Comparison of ENCODE assay signal across 17 cellular contexts in genomic region chr2:128633501-128633900, GRCh38.
DNase-seq lines count a peak whose midpoint lies in the region; ATAC-seq and TF ChIP-seq lines count a peak whose summit lies in the region.
"Had no signal": no experiment of that assay in that cellular context is flagged by ENCODE, and none has a peak within 500 bp of the region (broad histone marks: within the 10 kb centered on the region; RNA-seq: fewer than 3 reads in every experiment).

No MANE protein-coding gene starts in this region.

- H3K4me1 ChIP-seq in mammary epithelial cell (ENCODE audit: insufficient read depth, low read length) = no peaks in the 10 kb centered on the region
- H3K4me1 ChIP-seq in upper lobe of right lung = no peaks in the 10 kb centered on the region

- POLR2A ChIA-PET in MCF 10A (lab: Yijun Ruan, JAX) = no interaction called here
- POLR2A ChIA-PET in activated CD4-positive, alpha-beta memory T cell treated with anti-CD3 and anti-CD28 coated beads for 36 hours (lab: Charles Lee) = no interaction called here

- dilution Hi-C loops in mammary epithelial cell (cut with HindIII; ENCODE audit: low sequenced_read_pairs) = no loop called here

- H3K27ac ChIP-seq in mammary epithelial cell (ENCODE audit: insufficient read depth, low read depth, low read length) (no peak overlapping the region), upper lobe of right lung (no peak overlapping the region)
- H3K27ac ChIP-seq: BLaER1 had no signal

- ATAC-seq in omental fat pad (ENCODE audit: low FRiP score) = no peak
- ATAC-seq in upper lobe of right lung = no peak
- ATAC-seq in HG03039 (IDR thresholded peaks at IDR 0.05; ENCODE audit: unreplicated experiment) = no peak
- ATAC-seq: CD8-positive, alpha-beta T cell; HepG2 had no signal

- H3K4me1 Mint-ChIP-seq in MCF 10A (ENCODE audit: insufficient read depth, unreplicated experiment) = no peaks in the 10 kb centered on the region
- no peaks in the 10 kb centered on the region for H3K4me1 Mint-ChIP-seq in activated CD4-positive, alpha-beta memory T cell treated with anti-CD3 and anti-CD28 coated beads for 36 hours (ENCODE audit: low read depth)

- no peak overlapping the region for H3K4me3 Mint-ChIP-seq in MCF 10A (ENCODE audit: unreplicated experiment)
- H3K4me3 Mint-ChIP-seq in activated CD4-positive, alpha-beta memory T cell treated with anti-CD3 and anti-CD28 coated beads for 36 hours = no peak overlapping the region
- H3K4me3 Mint-ChIP-seq: CD8-positive, alpha-beta T cell had no signal

- H3K9me3 ChIP-seq in mammary epithelial cell (replicated peaks; ENCODE audit: insufficient read depth, low read length) (no peaks in the 10 kb centered on the region), upper lobe of right lung (no peaks in the 10 kb centered on the region)
- H3K9me3 ChIP-seq: BLaER1, MG63 had no signal

- H4K20me1 ChIP-seq in mammary epithelial cell (ENCODE audit: insufficient read depth, low read length) = no peaks in the 10 kb centered on the region
- H4K20me1 ChIP-seq: BLaER1 had no signal

- WGBS in mammary epithelial cell (ENCODE audit: low coverage, missing lambda C conversion rate) = 83% methylated on average over 3 of the region's 3 CpGs

- TF ChIP-seq CTCF in MCF 10A (IDR thresholded peaks at IDR 0.05; ENCODE audit: unreplicated experiment) (no peak), mammary epithelial cell (conservative IDR thresholded peaks at IDR 0.05 in 1 of 2, IDR thresholded peaks at IDR 0.05 in 1 of 2; ENCODE audit: extremely low read depth in 1 of 2, insufficient read depth in 1 of 2, low read depth in 1 of 2, low read length in 2 of 2) (no peak), fibroblast of pulmonary artery (IDR thresholded peaks at IDR 0.05; ENCODE audit: low read length, missing control alignments) (no peak), omental fat pad (IDR thresholded peaks at IDR 0.05) (no peak), upper lobe of right lung (IDR thresholded peaks at IDR 0.05) (no peak)

- H3K9ac ChIP-seq in mammary epithelial cell (ENCODE audit: insufficient read depth, low read length) = no peak overlapping the region
- H3K9ac ChIP-seq: BLaER1 had no signal

- H3K27ac Mint-ChIP-seq in MCF 10A (ENCODE audit: low read depth, unreplicated experiment) = no peak overlapping the region
- H3K27ac Mint-ChIP-seq in activated CD4-positive, alpha-beta memory T cell treated with anti-CD3 and anti-CD28 coated beads for 36 hours = no peak overlapping the region
- H3K27ac Mint-ChIP-seq: CD8-positive, alpha-beta T cell had no signal

- no peak overlapping the region for H2AFZ ChIP-seq in mammary epithelial cell (ENCODE audit: low read depth, low read length)

- H3K36me3 Mint-ChIP-seq in MCF 10A (ENCODE audit: insufficient read depth, unreplicated experiment) = no peaks in the 10 kb centered on the region
- H3K36me3 Mint-ChIP-seq in activated CD4-positive, alpha-beta memory T cell treated with anti-CD3 and anti-CD28 coated beads for 36 hours = no peaks in the 10 kb centered on the region
- H3K36me3 Mint-ChIP-seq: CD8-positive, alpha-beta T cell had no signal

- peaks cover 11% of the 10 kb centered on the region for H3K27me3 Mint-ChIP-seq in MCF 10A (ENCODE audit: insufficient read depth, unreplicated experiment)
- peaks cover under 1% of the 10 kb centered on the region for H3K27me3 Mint-ChIP-seq in activated CD4-positive, alpha-beta memory T cell treated with anti-CD3 and anti-CD28 coated beads for 36 hours

- no peak overlapping the region for H3K4me3 ChIP-seq in mammary epithelial cell (replicated peaks in 1 of 3; ENCODE audit: insufficient read depth in 1 of 3, low read depth in 2 of 3, low read length in 3 of 3)
- H3K4me3 ChIP-seq in fibroblast of pulmonary artery (replicated peaks; ENCODE audit: low read depth, low read length) = no peak overlapping the region
- H3K4me3 ChIP-seq in upper lobe of right lung = no peak overlapping the region
- H3K4me3 ChIP-seq: BLaER1, MG63 had no signal

- H3K27me3 ChIP-seq in mammary epithelial cell (ENCODE audit: insufficient read depth, low read length) (no peaks in the 10 kb centered on the region), upper lobe of right lung (peaks cover 4% of the 10 kb centered on the region)
- H3K27me3 ChIP-seq: BLaER1, MG63 had no signal

- in situ Hi-C loops in mammary epithelial cell (cut with MboI; ENCODE audit: low sequenced_read_pairs in 2 of 2) = no loop called here

- H3K36me3 ChIP-seq in mammary epithelial cell (ENCODE audit: insufficient read depth, low read length) (no peaks in the 10 kb centered on the region), upper lobe of right lung (no peaks in the 10 kb centered on the region)
- H3K36me3 ChIP-seq: BLaER1, MG63 had no signal

- intact Hi-C loops in MCF 10A (cut with micrococcal nuclease) (no loop called here), mammary epithelial cell (cut with micrococcal nuclease) (no loop called here), upper lobe of right lung (cut with DNase I) (no loop called here)
- intact Hi-C loops in activated CD4-positive, alpha-beta memory T cell treated with anti-CD3 and anti-CD28 coated beads for 36 hours (cut with micrococcal nuclease) = no loop called here

- no peak overlapping the region for H3K4me2 ChIP-seq in mammary epithelial cell (ENCODE audit: insufficient read depth, low read depth, low read length)
- H3K4me2 ChIP-seq: BLaER1 had no signal

- H3K9me3 Mint-ChIP-seq in MCF 10A (ENCODE audit: unreplicated experiment) = no peaks in the 10 kb centered on the region
- H3K9me3 Mint-ChIP-seq in activated CD4-positive, alpha-beta memory T cell treated with anti-CD3 and anti-CD28 coated beads for 36 hours = no peaks in the 10 kb centered on the region
- H3K9me3 Mint-ChIP-seq: CD8-positive, alpha-beta T cell had no signal

- CTCF ChIA-PET in MCF 10A (lab: Yijun Ruan, JAX) (no interaction called here), mammary epithelial cell (lab: Charles Lee; ENCODE audit: low non-redundant PET) (no interaction called here)
- CTCF ChIA-PET in activated CD4-positive, alpha-beta memory T cell treated with anti-CD3 and anti-CD28 coated beads for 36 hours (lab: Charles Lee) = no interaction called here

- BruUV-seq in MCF 10A (replicated peaks; lab: Mats Ljungman, UMichigan) (no TSS peak), mammary epithelial cell (replicated peaks; lab: Mats Ljungman, UMichigan) (no TSS peak)

- no peaks in the 10 kb centered on the region for H3K79me2 ChIP-seq in mammary epithelial cell (ENCODE audit: insufficient read depth, low read length)

- DNase-seq in MCF 10A (ENCODE audit: unreplicated experiment) (peak; percentile 8), mammary epithelial cell (no peak), astrocyte of the hippocampus (ENCODE audit: low read depth, low spot score) (peak; percentile 61), fibroblast of pulmonary artery (ENCODE audit: low read depth) (peak; percentile 74), omental fat pad (ENCODE audit: low spot score) (no peak), upper lobe of right lung (no peak)
- no peak for DNase-seq in activated CD4-positive, alpha-beta memory T cell treated with anti-CD3 and anti-CD28 coated beads for 36 hours
- DNase-seq: 8988T, MG63, NCI-H1092, NCI-H146, NCI-H2081, NCI-H510A treated with DMSO at 0.1 percent for 48 hours had no signal

Comparison
In these comparisons a context has a peak if more than half of its experiments do, and no peak if none do; other contexts are left out.
1. DNase-seq: peak in MCF 10A (single experiment), astrocyte of the hippocampus (single experiment) and fibroblast of pulmonary artery (single experiment); none in mammary epithelial cell (single experiment), omental fat pad (single experiment), upper lobe of right lung (single experiment) and activated CD4-positive, alpha-beta memory T cell treated with anti-CD3 and anti-CD28 coated beads for 36 hours (single experiment).